ENCODE assay signal across 7 cellular contexts in the genomic region with DNA sequence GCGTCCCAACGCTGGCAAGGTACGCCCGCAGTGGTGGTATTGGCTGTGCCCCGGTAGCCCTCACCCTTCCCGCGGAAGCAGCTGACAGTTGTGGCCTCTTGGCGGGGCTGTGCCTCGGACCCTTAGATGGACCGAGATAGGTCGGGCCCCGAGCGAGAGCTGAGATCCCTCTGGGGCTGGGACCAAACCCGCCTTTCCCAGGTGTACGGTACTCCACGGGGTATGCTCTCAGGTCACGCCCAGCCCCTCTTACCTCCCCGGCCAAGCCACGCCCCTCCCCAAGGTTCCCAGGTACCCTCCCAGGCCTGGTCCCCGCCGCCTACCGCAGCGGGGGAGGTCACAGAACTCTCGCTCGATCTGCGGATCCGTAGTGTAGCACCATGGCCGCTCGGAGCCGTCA. TPM values are rescaled to one million over a fixed set of nuclear protein-coding genes. Genes with fewer than 3 reads are reported as not detected.
A peak's percentile ranks its signal among the peaks of the same experiment; 100 is the strongest.
DNase-seq lines count a peak whose midpoint lies in the region; ATAC-seq, FAIRE-seq and TF ChIP-seq lines count a peak whose summit lies in the region.
"Not testable (repeated sequence)": the region's sequence is repeated elsewhere in the genome, so short reads cannot be mapped to it uniquely, and the experiment has no call there.

No MANE protein-coding gene starts in this region.

- not testable (repeated sequence) for H3K9me3 Mint-ChIP-seq in activated CD4-positive, alpha-beta memory T cell treated with anti-CD3 and anti-CD28 coated beads for 36 hours; nephron

- in situ Hi-C loops in IMR-90 (cut with MboI; ENCODE audit: low sequenced_read_pairs); GM12878 (cut with MboI): not testable (repeated sequence)

- peak overlapping the region; percentile 50 for H3K4me3 Mint-ChIP-seq in activated CD4-positive, alpha-beta memory T cell treated with anti-CD3 and anti-CD28 coated beads for 36 hours
- peak overlapping the region; percentile 86 to 98 (median 97) for H3K4me3 Mint-ChIP-seq in nephron

- not testable (repeated sequence) for H4K91ac ChIP-seq in IMR-90 (ENCODE audit: insufficient read depth, low read depth, low read length)

- peaks cover 0 to 20% of the 10 kb centered on the region in 2 experiments; a peak in 2 of 4 replicates for H3K79me1 ChIP-seq in IMR-90 (ENCODE audit: low read depth in 1 of 2, low read length in 2 of 2)

- not testable (repeated sequence) for TF ChIP-seq EP300 in GM12878 (IDR thresholded peaks at IDR 0.05; ENCODE audit: borderline replicate concordance in 1 of 2, control insufficient read depth in 1 of 2, low read depth in 2 of 2, low read length in 2 of 2)

- not testable (repeated sequence) for H2AFZ ChIP-seq in IMR-90 (replicated peaks; ENCODE audit: low read length, poor library complexity); GM12878 (ENCODE audit: control insufficient read depth, low read depth, low read length)

- FAIRE-seq in GM12878 (lab: Jason Lieb, UNC): not testable (repeated sequence)

- not testable (repeated sequence) for DNase-seq in IMR-90; GM12878 (ENCODE audit: low read depth, low spot score); esophagus squamous epithelium (lab: John Stamatoyannopoulos, UW)
- DNase-seq in activated CD4-positive, alpha-beta memory T cell treated with anti-CD3 and anti-CD28 coated beads for 36 hours: peak; percentile 34
- DNase-seq in iPS-NIHi7 (ENCODE audit: extremely low spot score): peak; percentile 33
- peak; percentile 41 to 48 for DNase-seq in stimulated activated CD4-positive, alpha-beta T cell treated with anti-CD3 and anti-CD28 coated beads, Interleukin-2, amount 100 ng/mL, for 24 hours

- not testable (repeated sequence) for H2AK5ac ChIP-seq in IMR-90 (ENCODE audit: low read depth, low read length)

- H3K36me3 Mint-ChIP-seq in activated CD4-positive, alpha-beta memory T cell treated with anti-CD3 and anti-CD28 coated beads for 36 hours: peaks cover 14% of the 10 kb centered on the region
- not testable (repeated sequence) for H3K36me3 Mint-ChIP-seq in nephron (ENCODE audit: low read depth)

- not testable (repeated sequence) for TF ChIP-seq RAD21 in IMR-90 (IDR thresholded peaks at IDR 0.05; ENCODE audit: low read length); GM12878 (IDR thresholded peaks at IDR 0.05; ENCODE audit: insufficient read depth, low read depth, low read length)

- not testable (repeated sequence) for H3K18ac ChIP-seq in IMR-90 (ENCODE audit: low read depth, low read length)

- H3K4me2 ChIP-seq in IMR-90 (ENCODE audit: low read depth, low read length): peak overlapping the region; percentile 31; the same call in 1 of the 2 replicates
- H3K4me2 ChIP-seq in GM12878 (ENCODE audit: control insufficient read depth, insufficient read depth): peak overlapping the region; percentile 25; the same call in 1 of the 2 replicates

- not testable (repeated sequence) for H3K4ac ChIP-seq in IMR-90 (ENCODE audit: low read depth, low read length)

- dilution Hi-C loops in IMR-90 (cut with HindIII; ENCODE audit: low sequenced_read_pairs, unreplicated experiment): not testable (repeated sequence)

- not testable (repeated sequence) for H4K5ac ChIP-seq in IMR-90 (ENCODE audit: low read depth, low read length)

- intact Hi-C loops in IMR-90 (cut with micrococcal nuclease); activated CD4-positive, alpha-beta memory T cell treated with anti-CD3 and anti-CD28 coated beads for 36 hours (cut with micrococcal nuclease); GM12878 (cut with micrococcal nuclease; ENCODE audit: unreplicated experiment); esophagus squamous epithelium (cut with DNase I): not testable (repeated sequence)

- not testable (repeated sequence) for BruUV-seq in IMR-90 (replicated peaks; lab: Mats Ljungman, UMichigan); GM12878 (replicated peaks; lab: Mats Ljungman, UMichigan)

- not testable (repeated sequence) for H2BK15ac ChIP-seq in IMR-90 (ENCODE audit: low read depth, low read length)

- H3K4me3 ChIP-seq in IMR-90 (ENCODE audit: insufficient read depth, low read depth, low read length) (0 out of 2 replicates have a peak overlapping the region, but pooled peaks have one; percentile 13), esophagus squamous epithelium (peak overlapping the region; percentile 19 to 52 (median 44))
- H3K4me3 ChIP-seq in GM12878: not testable (repeated sequence)

- TF ChIP-seq POLR2A in IMR-90 (IDR thresholded peaks at IDR 0.05; ENCODE audit: low read depth, low read length); GM12878 (IDR thresholded peaks at IDR 0.05; ENCODE audit: low read depth, low read length); esophagus squamous epithelium (IDR thresholded peaks at IDR 0.05): not testable (repeated sequence)

- H3K9ac ChIP-seq in IMR-90 (ENCODE audit: low read depth, low read length); GM12878 (ENCODE audit: control insufficient read depth, insufficient read depth, low read length): not testable (repeated sequence)

- ATAC-seq in IMR-90 (ENCODE audit: low read depth): 0 out of 2 replicates have a peak, but pooled peaks have one; percentile 1
- not testable (repeated sequence) for ATAC-seq in GM12878

- not testable (repeated sequence) for H3K9me1 ChIP-seq in IMR-90 (ENCODE audit: insufficient read depth, low read length)

- not testable (repeated sequence) for H3K9me3 ChIP-seq in IMR-90 (ENCODE audit: control insufficient read depth, insufficient read depth, low read length); GM12878 (replicated peaks; ENCODE audit: control insufficient read depth, insufficient read depth, low read length); esophagus squamous epithelium

- CTCF ChIA-PET in IMR-90 (lab: Yijun Ruan, JAX); activated CD4-positive, alpha-beta memory T cell treated with anti-CD3 and anti-CD28 coated beads for 36 hours (lab: Charles Lee); GM12878 (lab: Yijun Ruan, JAX): not testable (repeated sequence)

- POLR2A ChIA-PET in IMR-90 (lab: Charles Lee; ENCODE audit: unreplicated experiment); activated CD4-positive, alpha-beta memory T cell treated with anti-CD3 and anti-CD28 coated beads for 36 hours (lab: Charles Lee); GM12878 (lab: Charles Lee): not testable (repeated sequence)

- SMC1A ChIA-PET in GM12878 (lab: Charles Lee; ENCODE audit: uncharacterized antibody, unreplicated experiment): not testable (repeated sequence)

- not testable (repeated sequence) for H2BK120ac ChIP-seq in IMR-90 (ENCODE audit: low read depth, low read length)

- H4K8ac ChIP-seq in IMR-90 (ENCODE audit: low read depth in 2 of 2, low read length in 2 of 2): not testable (repeated sequence)

- not testable (repeated sequence) for TF ChIP-seq CTCF in IMR-90 (conservative IDR thresholded peaks at IDR 0.05; ENCODE audit: low read depth, low read length); GM12878 (IDR thresholded peaks at IDR 0.05 in 2 of 3, conservative IDR thresholded peaks at IDR 0.05 in 1 of 3; ENCODE audit: control insufficient read depth in 2 of 3, extremely low read depth in 1 of 3, insufficient read depth in 1 of 3, low read depth in 3 of 3, low read length in 3 of 3); esophagus squamous epithelium (IDR thresholded peaks at IDR 0.05); nephron (IDR thresholded peaks at IDR 0.05; ENCODE audit: unreplicated experiment in 3 of 3)

- peaks cover 14% of the 10 kb centered on the region for H3K79me2 ChIP-seq in GM12878 (ENCODE audit: control insufficient read depth, insufficient read depth, low read length)

- not testable (repeated sequence) for H3K27me3 ChIP-seq in IMR-90 (ENCODE audit: control insufficient read depth, insufficient read depth, low read length); GM12878 (replicated peaks in 1 of 2; ENCODE audit: control insufficient read depth in 2 of 2, insufficient read depth in 2 of 2, low read length in 1 of 2)
- peaks cover 0 to 17% (median 0%) of the 10 kb centered on the region in 4 donors for H3K27me3 ChIP-seq in esophagus squamous epithelium

- H2BK5ac ChIP-seq in IMR-90 (ENCODE audit: low read depth, low read length, poor library complexity, severe bottlenecking): not testable (repeated sequence)

- not testable (repeated sequence) for H3K27ac Mint-ChIP-seq in activated CD4-positive, alpha-beta memory T cell treated with anti-CD3 and anti-CD28 coated beads for 36 hours; nephron

- H3K27ac ChIP-seq in IMR-90 (ENCODE audit: insufficient read depth, low read length); GM12878 (ENCODE audit: control insufficient read depth, insufficient read depth): not testable (repeated sequence)
- peak overlapping the region in 2 of 4 donors; percentile 3 to 13 for H3K27ac ChIP-seq in esophagus squamous epithelium

- H3K56ac ChIP-seq in IMR-90 (ENCODE audit: extremely low read depth, insufficient read depth, low read length): not testable (repeated sequence)

- H4K20me1 ChIP-seq in IMR-90 (ENCODE audit: insufficient read depth, low read length); GM12878 (ENCODE audit: control insufficient read depth, insufficient read depth): not testable (repeated sequence)

- H3K27me3 Mint-ChIP-seq in activated CD4-positive, alpha-beta memory T cell treated with anti-CD3 and anti-CD28 coated beads for 36 hours; nephron (ENCODE audit: low read depth): not testable (repeated sequence)

- H3K4me1 Mint-ChIP-seq in activated CD4-positive, alpha-beta memory T cell treated with anti-CD3 and anti-CD28 coated beads for 36 hours (ENCODE audit: low read depth): peaks cover 26% of the 10 kb centered on the region
- H3K4me1 Mint-ChIP-seq in nephron: peaks cover 23% of the 10 kb centered on the region

- H3K36me3 ChIP-seq in IMR-90 (ENCODE audit: control insufficient read depth, insufficient read depth, low read length): peaks cover 26% of the 10 kb centered on the region
- peaks cover 0 to 18% of the 10 kb centered on the region in 2 experiments; a peak in 3 of 4 replicates for H3K36me3 ChIP-seq in GM12878 (ENCODE audit: control insufficient read depth in 2 of 2, insufficient read depth in 2 of 2, low read length in 1 of 2)
- peaks cover 13 to 36% (median 22%) of the 10 kb centered on the region in 3 donors for H3K36me3 ChIP-seq in esophagus squamous epithelium

- WGBS in IMR-90 (ENCODE audit: extremely low coverage in 2 of 2, insufficient read length in 1 of 2), 2 experiments: 5% methylated on average over 9 of the region's 30 CpGs; no CpG with 5 or more reads in 1 of the 2 experiments
- 9% methylated on average over 15 of the region's 30 CpGs for WGBS in GM12878 (ENCODE audit: insufficient coverage, insufficient replicate concordance, low lambda C conversion rate, missing lambda C conversion rate)
- no CpG with 5 or more reads among the region's 30 CpGs for WGBS in esophagus squamous epithelium, 2 donors

- not testable (repeated sequence) for H3K23ac ChIP-seq in IMR-90 (ENCODE audit: low read depth, low read length)

- H2BK20ac ChIP-seq in IMR-90 (ENCODE audit: low read depth, low read length): not testable (repeated sequence)

- RAD21 ChIA-PET in GM12878 (lab: Charles Lee; ENCODE audit: unreplicated experiment): not testable (repeated sequence)

- not testable (repeated sequence) for H3K4me1 ChIP-seq in IMR-90 (ENCODE audit: control insufficient read depth, insufficient read depth, low read length); GM12878 (ENCODE audit: control insufficient read depth, insufficient read depth, low read length)
- peaks cover 24 to 47% (median 25%) of the 10 kb centered on the region in 3 donors for H3K4me1 ChIP-seq in esophagus squamous epithelium

- H2AK9ac ChIP-seq in IMR-90 (replicated peaks; ENCODE audit: low read depth, low read length, poor library complexity): not testable (repeated sequence)

- not testable (repeated sequence) for H3K14ac ChIP-seq in IMR-90 (replicated peaks; ENCODE audit: low read depth, low read length)

RNA-seq across cellular contexts. Expression of gene MST1, which starts 2.9 kb away (rescaled TPM):
- total RNA-seq in IMR-90 (2012; rRNA removed) (1.1 and 1.3 TPM in 2 replicates), GM12878 (2014; rRNA removed) (10.1 and 10.6 TPM in 2 replicates), GM12878 (2014; rRNA removed; fragmentation: Illumina TruSeq; extraction: Trizol) (2.3 and 3.0 TPM in 2 replicates), GM12878 (2021) (14.1 TPM in 2 replicates), esophagus squamous epithelium (10 to 100 TPM in 1 of 4 donors, 1 to 10 TPM in 3; 2.3 to 12.2 (median 2.7) TPM)
- polyA plus RNA-seq in IMR-90 (2012; rRNA removed) (13.0 and 16.6 TPM in 2 replicates), GM12878 (2011; rRNA removed) (13.4 and 24.2 TPM in 2 replicates), GM12878 (2014; fragmentation: Illumina TruSeq; extraction: Trizol) (1.6 and 3.4 TPM in 2 replicates), GM12878 (2014; fragmentation: Nextera tagmentation; extraction: Ambion mirVana) (1 to 10 TPM; 1.2 to 4.4 TPM), GM12878 (2014; rRNA removed) (20.8 and 25.5 TPM in 2 replicates), GM12878 (2016; fragmentation: Nextera tagmentation; extraction: Ambion mirVana) (1 to 10 TPM; 2.6 to 3.9 TPM)
- polyA plus RNA-seq in IMR-90 (2012; cell fraction: cytosol; rRNA removed): 2.9 and 4.5 TPM in 2 replicates
- 161 and 240 TPM in 2 replicates for polyA plus RNA-seq in IMR-90 (2012; cell fraction: nucleus; rRNA removed; ENCODE audit: low replicate concordance)
- 1 to 10 TPM; 8.1 to 8.2 TPM for total RNA-seq in activated CD4-positive, alpha-beta memory T cell treated with anti-CD3 and anti-CD28 coated beads for 36 hours
- total RNA-seq in GM12878 (2013; cell fraction: nucleolus; rRNA removed): 31.5 and 41.7 TPM in 2 replicates
- polyA plus RNA-seq in GM12878 (2011; ENCODE audit: low read depth): 23.1 TPM
- 16.4 and 28.7 TPM in 2 replicates for polyA plus RNA-seq in GM12878 (2011; cell fraction: cytosol; rRNA removed)
- polyA plus RNA-seq in GM12878 (2011; cell fraction: nucleus; rRNA removed): 519 and 594 TPM in 2 replicates
- 38.8 and 51.3 TPM in 2 replicates for polyA plus RNA-seq in GM12878 (2012)
- polyA minus RNA-seq in GM12878 (2011; rRNA and poly(A)+ RNA removed): 4.2 and 11.5 TPM in 2 replicates
- polyA minus RNA-seq in GM12878 (2011; cell fraction: cytosol; rRNA and poly(A)+ RNA removed): 5.6 and 5.8 TPM in 2 replicates
- 44.7 and 55.5 TPM in 2 replicates for polyA minus RNA-seq in GM12878 (2011; cell fraction: nucleus; rRNA and poly(A)+ RNA removed)

RNA-seq across cellular contexts. Expression of gene RNF123, which starts 3.0 kb away (rescaled TPM):
- 10.8 and 13.4 TPM in 2 replicates for total RNA-seq in IMR-90 (2012; rRNA removed)
- 37.7 and 45.6 TPM in 2 replicates for polyA plus RNA-seq in IMR-90 (2012; rRNA removed)
- polyA plus RNA-seq in IMR-90 (2012; cell fraction: cytosol; rRNA removed): 28.6 and 37.8 TPM in 2 replicates
- polyA plus RNA-seq in IMR-90 (2012; cell fraction: nucleus; rRNA removed; ENCODE audit: low replicate concordance): 86.9 and 207 TPM in 2 replicates
- 10 to 100 TPM; 21.0 to 29.7 TPM for total RNA-seq in activated CD4-positive, alpha-beta memory T cell treated with anti-CD3 and anti-CD28 coated beads for 36 hours
- 38.2 and 40.9 TPM in 2 replicates for total RNA-seq in GM12878 (2013; cell fraction: nucleolus; rRNA removed)
- 14.7 and 20.4 TPM in 2 replicates for total RNA-seq in GM12878 (2014; rRNA removed)
- total RNA-seq in GM12878 (2014; rRNA removed; fragmentation: Illumina TruSeq; extraction: Trizol): 6.4 and 8.1 TPM in 2 replicates
- 28.7 and 31.5 TPM in 2 replicates for total RNA-seq in GM12878 (2021)
- polyA plus RNA-seq in GM12878 (2011; ENCODE audit: low read depth): 26.5 TPM
- polyA plus RNA-seq in GM12878 (2011; rRNA removed): 8.1 and 20.0 TPM in 2 replicates
- polyA plus RNA-seq in GM12878 (2011; cell fraction: cytosol; rRNA removed): 22.3 and 30.2 TPM in 2 replicates
- polyA plus RNA-seq in GM12878 (2011; cell fraction: nucleus; rRNA removed): 105 and 114 TPM in 2 replicates
- polyA plus RNA-seq in GM12878 (2012): 5.7 and 8.9 TPM in 2 replicates
- 6.4 and 12.1 TPM in 2 replicates for polyA plus RNA-seq in GM12878 (2014; fragmentation: Illumina TruSeq; extraction: Trizol)
- polyA plus RNA-seq in GM12878 (2014; fragmentation: Nextera tagmentation; extraction: Ambion mirVana): 1 to 10 TPM; 4.2 to 4.5 TPM
- 21.4 and 23.0 TPM in 2 replicates for polyA plus RNA-seq in GM12878 (2014; rRNA removed)
- polyA plus RNA-seq in GM12878 (2016; fragmentation: Nextera tagmentation; extraction: Ambion mirVana): 10 to 100 TPM; 16.6 to 18.5 TPM
- 20.3 and 29.3 TPM in 2 replicates for polyA minus RNA-seq in GM12878 (2011; rRNA and poly(A)+ RNA removed)
- polyA minus RNA-seq in GM12878 (2011; cell fraction: cytosol; rRNA and poly(A)+ RNA removed): 13.1 and 13.6 TPM in 2 replicates
- 31.8 and 67.1 TPM in 2 replicates for polyA minus RNA-seq in GM12878 (2011; cell fraction: nucleus; rRNA and poly(A)+ RNA removed)
- 10 to 100 TPM; 14.7 to 21.8 (median 15.8) TPM for total RNA-seq in esophagus squamous epithelium

RNA-seq across cellular contexts. Expression of gene APEH, which starts 12.2 kb away (rescaled TPM):
- total RNA-seq in IMR-90 (2012; rRNA removed) (116 and 142 TPM in 2 replicates), GM12878 (2014; rRNA removed) (199 and 214 TPM in 2 replicates), GM12878 (2014; rRNA removed; fragmentation: Illumina TruSeq; extraction: Trizol) (110 and 116 TPM in 2 replicates), GM12878 (2021) (178 and 186 TPM in 2 replicates), esophagus squamous epithelium (100 to 1,000 TPM in 1 of 4 donors, 10 to 100 TPM in 3; 60.7 to 102 (median 89.4) TPM)
- polyA plus RNA-seq in IMR-90 (2012; rRNA removed) (84.3 and 89.2 TPM in 2 replicates), GM12878 (2011; rRNA removed) (66.9 and 101 TPM in 2 replicates), GM12878 (2014; fragmentation: Illumina TruSeq; extraction: Trizol) (125 and 130 TPM in 2 replicates), GM12878 (2014; fragmentation: Nextera tagmentation; extraction: Ambion mirVana) (100 to 1,000 TPM in 1 of 2 experiments, 10 to 100 TPM in 1; 74.4 to 102 TPM), GM12878 (2014; rRNA removed) (132 and 162 TPM in 2 replicates), GM12878 (2016; fragmentation: Nextera tagmentation; extraction: Ambion mirVana) (100 to 1,000 TPM; 207 to 209 TPM)
- 47.3 and 89.1 TPM in 2 replicates for polyA plus RNA-seq in IMR-90 (2012; cell fraction: cytosol; rRNA removed)
- 86.8 and 174 TPM in 2 replicates for polyA plus RNA-seq in IMR-90 (2012; cell fraction: nucleus; rRNA removed; ENCODE audit: low replicate concordance)
- 100 to 1,000 TPM; 141 to 143 TPM for total RNA-seq in activated CD4-positive, alpha-beta memory T cell treated with anti-CD3 and anti-CD28 coated beads for 36 hours
- total RNA-seq in GM12878 (2013; cell fraction: nucleolus; rRNA removed): 71.1 and 89.5 TPM in 2 replicates
- 43.5 TPM for polyA plus RNA-seq in GM12878 (2011; ENCODE audit: low read depth)
- 152 and 183 TPM in 2 replicates for polyA plus RNA-seq in GM12878 (2011; cell fraction: cytosol; rRNA removed)
- polyA plus RNA-seq in GM12878 (2011; cell fraction: nucleus; rRNA removed): 301 and 327 TPM in 2 replicates
- 71.4 and 74.9 TPM in 2 replicates for polyA plus RNA-seq in GM12878 (2012)
- 167 and 275 TPM in 2 replicates for polyA minus RNA-seq in GM12878 (2011; rRNA and poly(A)+ RNA removed)
- 76.0 and 90.2 TPM in 2 replicates for polyA minus RNA-seq in GM12878 (2011; cell fraction: cytosol; rRNA and poly(A)+ RNA removed)
- 116 and 212 TPM in 2 replicates for polyA minus RNA-seq in GM12878 (2011; cell fraction: nucleus; rRNA and poly(A)+ RNA removed)

RNA-seq across cellular contexts. Expression of gene AMIGO3, which starts 33.1 kb away (rescaled TPM):
- total RNA-seq in IMR-90 (2012; rRNA removed) (not detected in 2 replicates), GM12878 (2014; rRNA removed) (1.2 and 1.3 TPM in 2 replicates), GM12878 (2014; rRNA removed; fragmentation: Illumina TruSeq; extraction: Trizol) (not detected in 2 replicates), GM12878 (2021) (0.18 TPM in 1 of 2 replicates, not detected in the other), esophagus squamous epithelium (1 to 10 TPM in 2 of 4 donors, not detected in 2; 1.3 to 2.2 TPM)
- polyA plus RNA-seq in IMR-90 (2012; rRNA removed) (1.5 and 2.7 TPM in 2 replicates), GM12878 (2011; rRNA removed) (0.19 TPM in 1 of 2 replicates, not detected in the other), GM12878 (2014; fragmentation: Illumina TruSeq; extraction: Trizol) (0.07 TPM in 1 of 2 replicates, not detected in the other), GM12878 (2014; fragmentation: Nextera tagmentation; extraction: Ambion mirVana) (not detected), GM12878 (2014; rRNA removed) (0.58 and 1.2 TPM in 2 replicates), GM12878 (2016; fragmentation: Nextera tagmentation; extraction: Ambion mirVana) (1 to 10 TPM in 1 of 2 experiments, under 1 TPM in 1; 0.44 to 1.1 TPM)
- 1.5 TPM in 1 of 2 replicates, not detected in the other for polyA plus RNA-seq in IMR-90 (2012; cell fraction: cytosol; rRNA removed)
- polyA plus RNA-seq in IMR-90 (2012; cell fraction: nucleus; rRNA removed; ENCODE audit: low replicate concordance): 4.6 and 28.0 TPM in 2 replicates
- not detected for total RNA-seq in activated CD4-positive, alpha-beta memory T cell treated with anti-CD3 and anti-CD28 coated beads for 36 hours
- 3.7 and 3.9 TPM in 2 replicates for total RNA-seq in GM12878 (2013; cell fraction: nucleolus; rRNA removed)
- polyA plus RNA-seq in GM12878 (2011; ENCODE audit: low read depth): 0.13 TPM
- polyA plus RNA-seq in GM12878 (2011; cell fraction: cytosol; rRNA removed): 1.8 TPM in 1 of 2 replicates, not detected in the other
- polyA plus RNA-seq in GM12878 (2011; cell fraction: nucleus; rRNA removed): 3.0 and 4.6 TPM in 2 replicates
- 1.4 and 1.8 TPM in 2 replicates for polyA plus RNA-seq in GM12878 (2012)
- polyA minus RNA-seq in GM12878 (2011; rRNA and poly(A)+ RNA removed): 1.2 TPM in 1 of 2 replicates, not detected in the other
- polyA minus RNA-seq in GM12878 (2011; cell fraction: cytosol; rRNA and poly(A)+ RNA removed): 0.52 and 0.53 TPM in 2 replicates
- 4.6 and 10.5 TPM in 2 replicates for polyA minus RNA-seq in GM12878 (2011; cell fraction: nucleus; rRNA and poly(A)+ RNA removed)

RNA-seq across cellular contexts. Expression of gene GMPPB, which starts 37.4 kb away (rescaled TPM):
- total RNA-seq in IMR-90 (2012; rRNA removed) (35.8 and 37.3 TPM in 2 replicates), GM12878 (2014; rRNA removed) (39.1 and 44.3 TPM in 2 replicates), GM12878 (2014; rRNA removed; fragmentation: Illumina TruSeq; extraction: Trizol) (11.3 and 11.7 TPM in 2 replicates), GM12878 (2021) (45.6 and 46.1 TPM in 2 replicates), esophagus squamous epithelium (10 to 100 TPM; 17.7 to 49.7 (median 33.8) TPM)
- polyA plus RNA-seq in IMR-90 (2012; rRNA removed) (27.9 and 29.5 TPM in 2 replicates), GM12878 (2011; rRNA removed) (5.7 and 13.4 TPM in 2 replicates), GM12878 (2014; fragmentation: Illumina TruSeq; extraction: Trizol) (4.7 and 13.3 TPM in 2 replicates), GM12878 (2014; fragmentation: Nextera tagmentation; extraction: Ambion mirVana) (1 to 10 TPM; 2.3 to 8.7 TPM), GM12878 (2014; rRNA removed) (33.2 and 40.3 TPM in 2 replicates), GM12878 (2016; fragmentation: Nextera tagmentation; extraction: Ambion mirVana) (10 to 100 TPM; 73.2 to 99.5 TPM)
- polyA plus RNA-seq in IMR-90 (2012; cell fraction: cytosol; rRNA removed): 20.4 and 33.3 TPM in 2 replicates
- 39.1 and 75.9 TPM in 2 replicates for polyA plus RNA-seq in IMR-90 (2012; cell fraction: nucleus; rRNA removed; ENCODE audit: low replicate concordance)
- total RNA-seq in activated CD4-positive, alpha-beta memory T cell treated with anti-CD3 and anti-CD28 coated beads for 36 hours: 10 to 100 TPM; 41.0 to 45.4 TPM
- total RNA-seq in GM12878 (2013; cell fraction: nucleolus; rRNA removed): 27.3 and 30.3 TPM in 2 replicates
- polyA plus RNA-seq in GM12878 (2011; ENCODE audit: low read depth): 11.1 TPM
- 13.9 and 18.8 TPM in 2 replicates for polyA plus RNA-seq in GM12878 (2011; cell fraction: cytosol; rRNA removed)
- polyA plus RNA-seq in GM12878 (2011; cell fraction: nucleus; rRNA removed): 26.9 and 29.1 TPM in 2 replicates
- 24.8 and 27.5 TPM in 2 replicates for polyA plus RNA-seq in GM12878 (2012)
- 19.7 and 20.2 TPM in 2 replicates for polyA minus RNA-seq in GM12878 (2011; rRNA and poly(A)+ RNA removed)
- polyA minus RNA-seq in GM12878 (2011; cell fraction: cytosol; rRNA and poly(A)+ RNA removed): 7.1 and 8.2 TPM in 2 replicates
- polyA minus RNA-seq in GM12878 (2011; cell fraction: nucleus; rRNA and poly(A)+ RNA removed): 24.4 and 39.9 TPM in 2 replicates
